13 cellular contexts compared by ENCODE assay signal in genomic region chr14:40656301-40656700, GRCh38.
"Had no signal": no experiment of that assay in that cellular context is flagged by ENCODE, and none has a peak within 500 bp of the region (broad histone marks: within the 10 kb centered on the region; RNA-seq: fewer than 3 reads in every experiment).

No MANE protein-coding gene starts in this region.

- DNase-seq: activated CD4-positive, alpha-beta T cell treated with anti-CD3 and anti-CD28 coated beads, Interleukin-2, amount 50 U/mL, for 4 hours; activated CD8-positive, alpha-beta memory T cell treated with anti-CD3 and anti-CD28 coated beads, Interleukin-2, amount 10 ng/mL, durations not matched to agents 7 days and 5 days; activated naive CD8-positive, alpha-beta T cell treated with anti-CD3 and anti-CD28 coated beads, Interleukin-2, amount 10 ng/mL, durations not matched to agents 7 days and 5 days; activated T-cell treated with anti-CD3 and anti-CD28 coated beads, Interleukin-2, amount 50 U/mL, for 4 hours; aorta; esophagus squamous epithelium; foreskin fibroblast; immature natural killer cell; naive B cell had no signal

- H3K27me3 Mint-ChIP-seq: activated CD8-positive, alpha-beta memory T cell treated with anti-CD3 and anti-CD28 coated beads, Interleukin-2, amount 10 ng/mL, durations not matched to agents 7 days and 5 days; activated naive CD8-positive, alpha-beta T cell treated with anti-CD3 and anti-CD28 coated beads, Interleukin-2, amount 10 ng/mL, durations not matched to agents 7 days and 5 days; naive B cell had no signal

- H3K4me3 ChIP-seq: esophagus squamous epithelium, skin epidermis, vagina had no signal

- H3K4me1 Mint-ChIP-seq: activated CD8-positive, alpha-beta memory T cell treated with anti-CD3 and anti-CD28 coated beads, Interleukin-2, amount 10 ng/mL, durations not matched to agents 7 days and 5 days; activated naive CD8-positive, alpha-beta T cell treated with anti-CD3 and anti-CD28 coated beads, Interleukin-2, amount 10 ng/mL, durations not matched to agents 7 days and 5 days; immature natural killer cell; naive B cell had no signal

- ATAC-seq: activated CD4-positive, CD25-positive, alpha-beta regulatory T cell treated with anti-CD3 and anti-CD28 coated beads, Interleukin-2, amount 50 U/mL, for 24 hours; activated CD8-positive, alpha-beta memory T cell treated with anti-CD3 and anti-CD28 coated beads, Interleukin-2, amount 10 ng/mL, durations not matched to agents 7 days and 5 days; activated T-cell treated with anti-CD3 and anti-CD28 coated beads, Interleukin-2, amount 50 U/mL, for 4 hours had no signal

- H3K27me3 ChIP-seq: esophagus squamous epithelium, vagina had no signal

- H3K27ac Mint-ChIP-seq: activated CD8-positive, alpha-beta memory T cell treated with anti-CD3 and anti-CD28 coated beads, Interleukin-2, amount 10 ng/mL, durations not matched to agents 7 days and 5 days; activated naive CD8-positive, alpha-beta T cell treated with anti-CD3 and anti-CD28 coated beads, Interleukin-2, amount 10 ng/mL, durations not matched to agents 7 days and 5 days; immature natural killer cell; naive B cell had no signal

- H3K27ac ChIP-seq: esophagus squamous epithelium, parathyroid adenoma, skin epidermis, vagina had no signal

- H3K9me3 ChIP-seq: esophagus squamous epithelium, vagina had no signal

- H3K4me3 Mint-ChIP-seq: activated CD8-positive, alpha-beta memory T cell treated with anti-CD3 and anti-CD28 coated beads, Interleukin-2, amount 10 ng/mL, durations not matched to agents 7 days and 5 days; activated naive CD8-positive, alpha-beta T cell treated with anti-CD3 and anti-CD28 coated beads, Interleukin-2, amount 10 ng/mL, durations not matched to agents 7 days and 5 days; activated T-cell treated with anti-CD3 and anti-CD28 coated beads, Interleukin-2, amount 50 U/mL, for 4 hours; immature natural killer cell; naive B cell had no signal

- H3K9me3 Mint-ChIP-seq: activated naive CD8-positive, alpha-beta T cell treated with anti-CD3 and anti-CD28 coated beads, Interleukin-2, amount 10 ng/mL, durations not matched to agents 7 days and 5 days had no signal

- H3K4me1 ChIP-seq: esophagus squamous epithelium, parathyroid adenoma, vagina had no signal

- H3K36me3 Mint-ChIP-seq: activated CD8-positive, alpha-beta memory T cell treated with anti-CD3 and anti-CD28 coated beads, Interleukin-2, amount 10 ng/mL, durations not matched to agents 7 days and 5 days; activated naive CD8-positive, alpha-beta T cell treated with anti-CD3 and anti-CD28 coated beads, Interleukin-2, amount 10 ng/mL, durations not matched to agents 7 days and 5 days; immature natural killer cell; naive B cell had no signal

- H3K36me3 ChIP-seq: esophagus squamous epithelium, vagina had no signal
